In genomic region chr11:78583889-78584288, GRCh38 we compare ENCODE assay signal across 1 cellular context.
TF ChIP-seq lines count a peak whose summit lies in the region.

No MANE protein-coding gene starts in this region.

TF ChIP-seq in K562, 482 proteins besides CTCF, POLR2A, EP300 and RAD21 (continued from another document and continues in another):
- TF ChIP-seq ZBTB5 (IDR thresholded peaks at IDR 0.05) (no peak), CBX5 (IDR thresholded peaks at IDR 0.05; ENCODE audit: borderline replicate concordance, low read depth) (peak; percentile 83; the same call in 1 of the 2 replicates), CBX3 (IDR thresholded peaks at IDR 0.05; ENCODE audit: borderline replicate concordance in 1 of 2, low read length in 2 of 2) (peak in 1 of 2 experiments; percentile 95; a peak in 2 of 3 replicates), SNRNP70 (optimal IDR thresholded peaks at IDR 0.05; ENCODE audit: low read depth, low read length) (no peak), E2F8 (IDR thresholded peaks at IDR 0.05; ENCODE audit: low read depth, partially characterized antibody) (no peak), ZNF280B (CRISPR knock-in tag; IDR thresholded peaks at IDR 0.05) (peak; percentile 75; the same call in 1 of the 2 replicates), JUNB (CRISPR knock-in tag; conservative IDR thresholded peaks at IDR 0.05) (no peak), MLX (CRISPR knock-in tag; conservative IDR thresholded peaks at IDR 0.05) (no peak), TAF15 (IDR thresholded peaks at IDR 0.05; ENCODE audit: low read depth, low read length) (no peak), ZNF280A (IDR thresholded peaks at IDR 0.05; ENCODE audit: low read depth, partially characterized antibody) (peak; percentile 74), NBN (IDR thresholded peaks at IDR 0.05; ENCODE audit: low read depth) (0 out of 2 replicates have a peak, but pooled peaks have one; percentile 50), PHB (CRISPR knock-in tag; IDR thresholded peaks at IDR 0.05) (no peak), ZNF778 (CRISPR knock-in tag; IDR thresholded peaks at IDR 0.05) (no peak), XRCC4 (IDR thresholded peaks at IDR 0.05; ENCODE audit: extremely low read depth, insufficient read depth, insufficient read length) (no peak), BMI1 (IDR thresholded peaks at IDR 0.05; ENCODE audit: low read length) (no peak), MED1 (CRISPR knock-in tag; IDR thresholded peaks at IDR 0.05; ENCODE audit: borderline replicate concordance) (no peak), KHSRP (IDR thresholded peaks at IDR 0.05) (no peak), BCL6 (CRISPR knock-in tag; IDR thresholded peaks at IDR 0.05) (no peak), ZNF512 (tag; IDR thresholded peaks at IDR 0.05) (peak; percentile 67), ZNF395 (CRISPR knock-in tag; IDR thresholded peaks at IDR 0.05) (no peak), TGIF2 (CRISPR knock-in tag; IDR thresholded peaks at IDR 0.05) (no peak), NR2C1 (IDR thresholded peaks at IDR 0.05) (no peak), NR2C1 (tag; IDR thresholded peaks at IDR 0.05) (no peak), MEIS2 (IDR thresholded peaks at IDR 0.05; ENCODE audit: partially characterized antibody) (no peak), TRIM28 (IDR thresholded peaks at IDR 0.05) (peak; percentile 99), ZNF12 (CRISPR knock-in tag; IDR thresholded peaks at IDR 0.05) (no peak), ZNF445 (CRISPR knock-in tag; IDR thresholded peaks at IDR 0.05; ENCODE audit: low read depth) (peak; percentile 11; the same call in 1 of the 2 replicates), CREB3L1 (IDR thresholded peaks at IDR 0.05; ENCODE audit: borderline replicate concordance, low read depth) (no peak), PKNOX1 (IDR thresholded peaks at IDR 0.05) (0 out of 2 replicates have a peak, but pooled peaks have one; percentile 11), ZNF311 (CRISPR knock-in tag; IDR thresholded peaks at IDR 0.05) (no peak), HINFP (tag; conservative IDR thresholded peaks at IDR 0.05; ENCODE audit: low read depth) (0 out of 2 replicates have a peak, but pooled peaks have one; percentile 46), E2F5 (CRISPR knock-in tag; IDR thresholded peaks at IDR 0.05) (no peak), MCM2 (IDR thresholded peaks at IDR 0.05; ENCODE audit: low read depth) (no peak), TRIM24 (IDR thresholded peaks at IDR 0.05) (peak; percentile 36 to 87; a peak in 2 of 4 replicates), PBX2 (CRISPR knock-in tag; IDR thresholded peaks at IDR 0.05; ENCODE audit: low read depth) (no peak), PBX2 (tag; conservative IDR thresholded peaks at IDR 0.05; ENCODE audit: low read depth) (no peak), ZNF347 (CRISPR knock-in tag; IDR thresholded peaks at IDR 0.05; ENCODE audit: low read depth) (no peak), KDM2B (CRISPR knock-in tag; IDR thresholded peaks at IDR 0.05) (no peak), ZNF253 (CRISPR knock-in tag; conservative IDR thresholded peaks at IDR 0.05) (no peak)
